11 cellular contexts compared by ENCODE assay signal in the genomic region with DNA sequence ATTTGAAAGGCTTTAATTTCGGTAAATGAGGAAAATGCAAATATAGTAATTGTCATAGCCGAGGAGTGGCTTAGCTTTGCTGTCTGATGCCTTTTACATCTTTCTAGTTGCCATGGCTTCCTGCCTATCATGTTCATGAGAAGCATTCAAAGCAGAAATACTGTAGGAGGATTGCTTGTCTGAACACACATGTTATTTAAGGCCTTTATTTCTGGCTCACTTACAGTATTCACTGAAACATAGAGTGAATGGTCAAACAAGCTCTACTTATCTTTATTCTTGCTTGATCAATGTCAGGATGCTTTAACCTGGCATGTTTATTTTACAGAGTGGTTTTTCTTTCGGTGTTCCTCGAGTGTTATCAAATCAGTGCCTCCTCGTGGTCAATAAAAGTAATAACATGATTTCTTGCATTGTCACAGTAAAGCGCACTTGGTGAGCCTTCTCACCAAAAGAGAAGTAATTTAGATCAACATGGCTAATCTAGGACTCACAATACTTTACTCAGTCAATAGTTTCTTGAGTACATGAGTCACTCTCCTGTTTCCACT.
DNase-seq lines count a peak whose midpoint lies in the region; ATAC-seq, FAIRE-seq and TF ChIP-seq lines count a peak whose summit lies in the region.
"Had no signal": no experiment of that assay in that cellular context is flagged by ENCODE, and none has a peak within 500 bp of the region (broad histone marks: within the 10 kb centered on the region; RNA-seq: fewer than 3 reads in every experiment).

No MANE protein-coding gene starts in this region.

- TF ChIP-seq RAD21 in H1 (IDR thresholded peaks at IDR 0.05 in 1 of 2, conservative IDR thresholded peaks at IDR 0.05 in 1 of 2; ENCODE audit: low read depth in 2 of 2, low read length in 2 of 2), result peak; percentile 55 to 56

- no peak overlapping the region for H4K91ac ChIP-seq in H1 (replicated peaks; ENCODE audit: insufficient read length, low read length)

- 48% methylated on average over 6 of the region's 6 CpGs; no CpG with 5 or more reads in 1 of the 2 experiments for WGBS in H1 (ENCODE audit: extremely low coverage in 1 of 2, insufficient coverage in 1 of 2, insufficient read length in 1 of 2, insufficient replicate concordance in 2 of 2, low coverage in 1 of 2, low lambda C conversion rate in 2 of 2, missing lambda C conversion rate in 1 of 2), 2 experiments

- 0 out of 4 replicates have a peak, but pooled peaks cover 0 to 3% of the 10 kb centered on the region in 2 experiments for H3K9me3 ChIP-seq in H1 (ENCODE audit: insufficient read depth in 2 of 2, low read depth in 1 of 2, low read length in 1 of 2)
- H3K9me3 ChIP-seq in left lung, result peaks cover 0 to 13% of the 10 kb centered on the region in 2 donors
- H3K9me3 ChIP-seq: A549, adrenal gland had no signal

- no peaks in the 10 kb centered on the region for H3K79me1 ChIP-seq in H1 (ENCODE audit: low read depth, low read length)

- H3K4me2 ChIP-seq in H1 (ENCODE audit: insufficient read depth in 1 of 2, low read depth in 2 of 2, low read length in 2 of 2), result no peak overlapping the region
- H3K4me2 ChIP-seq: A549 had no signal

- H2BK12ac ChIP-seq in H1 (ENCODE audit: low read depth, low read length), result no peak overlapping the region

- DNase-seq in NCI-H1436 (lab: John Stamatoyannopoulos, UW), result peak; percentile 18
- no peak for DNase-seq in NCI-H1436 treated with DMSO at 0.1 percent for 48 hours (lab: John Stamatoyannopoulos, UW)
- peak; percentile 32 for DNase-seq in NCI-H526 treated with DMSO at 0.1 percent for 48 hours (lab: John Stamatoyannopoulos, UW)
- no peak for DNase-seq in H1 (ENCODE audit: low read depth in 1 of 2, low spot score in 2 of 2)
- DNase-seq in progenitor cell of endocrine pancreas (ENCODE audit: low spot score, unreplicated experiment), result no peak
- no peak for DNase-seq in left lung
- DNase-seq in effector CD4-positive, alpha-beta T cell, result no peak
- DNase-seq: adrenal gland; stimulated activated naive CD8-positive, alpha-beta T cell treated with anti-CD3 and anti-CD28 coated beads, Interleukin-15, Interleukin-2, amounts not matched to agents 100 U/mL and 50 U/mL, for 24 hours had no signal

- POLR2A ChIA-PET in H1 (lab: Charles Lee; ENCODE audit: partially characterized antibody), result no interaction called here

- no peaks in the 10 kb centered on the region for H3K23me2 ChIP-seq in H1 (ENCODE audit: low read depth, low read length)

- TF ChIP-seq CTCF in H1 (IDR thresholded peaks at IDR 0.05; ENCODE audit: control extremely low read depth in 1 of 3, insufficient read depth in 1 of 3, low read depth in 1 of 3, low read length in 3 of 3) (peak in 2 of 3 experiments; percentile 33 to 42; a peak in 2 of 4 replicates), progenitor cell of endocrine pancreas (IDR thresholded peaks at IDR 0.05; ENCODE audit: unreplicated experiment) (peak; percentile 61), left lung (IDR thresholded peaks at IDR 0.05) (no peak)

- H2BK120ac ChIP-seq in H1 (replicated peaks; ENCODE audit: low read depth, low read length), result no peak overlapping the region

- H3K9me3 Mint-ChIP-seq in progenitor cell of endocrine pancreas (ENCODE audit: low read depth), result peaks cover 3% of the 10 kb centered on the region

- H3K79me2 ChIP-seq in H1 (ENCODE audit: control insufficient read depth in 1 of 2, insufficient read depth in 2 of 2, low read length in 2 of 2), result no peaks in the 10 kb centered on the region

- H3K18ac ChIP-seq in H1 (ENCODE audit: extremely low read depth, low read length), result no peak overlapping the region

- peak; percentile 86 for FAIRE-seq in H1 (lab: Jason Lieb, UNC)
- FAIRE-seq: A549 had no signal

- H3K4ac ChIP-seq in H1 (replicated peaks; ENCODE audit: insufficient read length, low read depth, low read length), result no peak overlapping the region

- intact Hi-C loops in left lung (cut with DNase I), result no loop called here

- no peak overlapping the region for H4K8ac ChIP-seq in H1 (ENCODE audit: extremely low read depth, insufficient read depth, low read length)

- no peaks in the 10 kb centered on the region for H3K27me3 Mint-ChIP-seq in progenitor cell of endocrine pancreas

- no peak overlapping the region for H3K4me3 ChIP-seq in H1 (ENCODE audit: extremely low read depth in 1 of 4, insufficient read depth in 2 of 4, low read depth in 3 of 4, low read length in 4 of 4)
- H3K4me3 ChIP-seq in left lung, result no peak overlapping the region
- H3K4me3 ChIP-seq: A549, adrenal gland had no signal

- no peak overlapping the region for H3K27ac Mint-ChIP-seq in progenitor cell of endocrine pancreas

- no peak for TF ChIP-seq POLR2A in H1 (IDR thresholded peaks at IDR 0.05; ENCODE audit: control extremely low read depth in 1 of 2, low read depth in 2 of 2, low read length in 2 of 2)

- no peaks in the 10 kb centered on the region for H3K36me3 ChIP-seq in H1 (ENCODE audit: control insufficient read depth in 2 of 4, insufficient read depth in 4 of 4, low read length in 3 of 4)
- H3K36me3 ChIP-seq in left lung, result no peaks in the 10 kb centered on the region
- H3K36me3 ChIP-seq: adrenal gland had no signal

- no peak overlapping the region for H4K5ac ChIP-seq in H1 (ENCODE audit: insufficient read length, low read depth, low read length)

- H2AK5ac ChIP-seq in H1 (ENCODE audit: low read depth, low read length), result no peak overlapping the region

- no peak overlapping the region for H2BK20ac ChIP-seq in H1 (ENCODE audit: low read length)

- no peaks in the 10 kb centered on the region for H3K4me1 ChIP-seq in H1 (replicated peaks in 1 of 4; ENCODE audit: control insufficient read depth in 3 of 4, insufficient read depth in 4 of 4, low read length in 3 of 4)
- H3K4me1 ChIP-seq in left lung, result no peaks in the 10 kb centered on the region
- H3K4me1 ChIP-seq: A549, adrenal gland had no signal

- no peaks in the 10 kb centered on the region for H3K36me3 Mint-ChIP-seq in progenitor cell of endocrine pancreas (ENCODE audit: insufficient read depth)

- TF ChIP-seq EP300 in H1 (IDR thresholded peaks at IDR 0.05; ENCODE audit: borderline replicate concordance in 1 of 2, low read depth in 2 of 2, low read length in 2 of 2), result no peak

- no peak overlapping the region for H2BK5ac ChIP-seq in H1 (ENCODE audit: low read depth, low read length)

- no peak overlapping the region for H3K9ac ChIP-seq in H1 (replicated peaks in 1 of 4; ENCODE audit: extremely low read depth in 1 of 4, low read depth in 3 of 4, low read length in 3 of 4)

- CTCF ChIA-PET in H1 (lab: Charles Lee; ENCODE audit: partially characterized antibody), result interaction anchor here (0.6 to 2.3 kb wide), 7 partner anchors 11 to 454 kb away, joined by 3 to 7 read pairs (median 5); no protein-coding TSS in a partner anchor

- no peaks in the 10 kb centered on the region for H4K20me1 ChIP-seq in H1 (replicated peaks in 1 of 2; ENCODE audit: control insufficient read depth in 1 of 2, insufficient read depth in 2 of 2, low read length in 2 of 2)

- no peak overlapping the region for H3K4me3 Mint-ChIP-seq in progenitor cell of endocrine pancreas (ENCODE audit: low read depth)

- H3K14ac ChIP-seq in H1 (ENCODE audit: insufficient read length), result no peak overlapping the region

- H2AFZ ChIP-seq in H1 (ENCODE audit: low read length), result no peak overlapping the region

- H3K56ac ChIP-seq in H1 (replicated peaks; ENCODE audit: insufficient read length, low read depth, low read length), result no peak overlapping the region

- ATAC-seq in left lung (no peak), HG02798 (IDR thresholded peaks at IDR 0.05; ENCODE audit: poor library complexity, unreplicated experiment) (no peak)
- ATAC-seq: A549; stimulated activated naive CD8-positive, alpha-beta T cell treated with anti-CD3 and anti-CD28 coated beads, Interleukin-15, Interleukin-2, amounts not matched to agents 100 U/mL and 50 U/mL, for 24 hours had no signal

- H3K4me1 Mint-ChIP-seq in progenitor cell of endocrine pancreas (ENCODE audit: low read depth), result peaks cover 2% of the 10 kb centered on the region

- no peak overlapping the region for H3K23ac ChIP-seq in H1 (ENCODE audit: insufficient read length)

- H3K27me3 ChIP-seq in H1 (replicated peaks in 1 of 4; ENCODE audit: control insufficient read depth in 3 of 4, extremely low read depth in 1 of 4, insufficient read depth in 3 of 4, low read length in 3 of 4) (no peaks in the 10 kb centered on the region), left lung (no peaks in the 10 kb centered on the region)
- H3K27me3 ChIP-seq: adrenal gland had no signal

- no peak overlapping the region for H2BK15ac ChIP-seq in H1 (ENCODE audit: low read length)

- H3K27ac ChIP-seq in H1 (ENCODE audit: low read depth, low read length) (no peak overlapping the region), left lung (no peak overlapping the region)
- H3K27ac ChIP-seq: A549, adrenal gland had no signal

TF ChIP-seq in H1, 55 proteins besides CTCF, POLR2A, EP300 and RAD21:
- no peak for TF ChIP-seq CBX5 (IDR thresholded peaks at IDR 0.05; ENCODE audit: low read depth, low read length)
- no peak for TF ChIP-seq SP1 (IDR thresholded peaks at IDR 0.05; ENCODE audit: low read depth, low read length)
- no peak for TF ChIP-seq SRF (IDR thresholded peaks at IDR 0.05; ENCODE audit: low read depth, low read length)
- TF ChIP-seq CTBP2 (IDR thresholded peaks at IDR 0.05; ENCODE audit: borderline replicate concordance, insufficient read depth, insufficient read length, low read length), result no peak

Comparison
In these comparisons a context has a peak if more than half of its experiments do, and no peak if none do; other contexts are left out.
1. DNase-seq: peak in NCI-H1436 (single experiment) and NCI-H526 treated with DMSO at 0.1 percent for 48 hours (single experiment); none in NCI-H1436 treated with DMSO at 0.1 percent for 48 hours (single experiment), H1 (0 of 2), progenitor cell of endocrine pancreas (single experiment), left lung (0 of 2) and effector CD4-positive, alpha-beta T cell (single experiment).
2. CTCF ChIP-seq: peak in H1 (2 of 3) and progenitor cell of endocrine pancreas (single experiment); none in left lung (0 of 2).